1 cellular context compared by ENCODE assay signal in genomic region chr18:79523738-79524180, GRCh38.
TF ChIP-seq lines count a peak whose summit lies in the region.

No MANE protein-coding gene starts in this region.

TF ChIP-seq in GM12878, 131 proteins besides CTCF, POLR2A, EP300 and RAD21 (continued from another document and continues in another):
- no peak for TF ChIP-seq ZNF687 (IDR thresholded peaks at IDR 0.05)
- no peak for TF ChIP-seq SMAD1 (IDR thresholded peaks at IDR 0.05; ENCODE audit: low read depth, partially characterized antibody)
- TF ChIP-seq FOS (IDR thresholded peaks at IDR 0.05; ENCODE audit: borderline replicate concordance, extremely low read depth, insufficient read length) = no peak
- no peak for TF ChIP-seq TARDBP (IDR thresholded peaks at IDR 0.05; ENCODE audit: borderline replicate concordance)
- TF ChIP-seq CEBPZ (IDR thresholded peaks at IDR 0.05; ENCODE audit: low read depth, low read length) = no peak
- TF ChIP-seq PKNOX1 (IDR thresholded peaks at IDR 0.05) = no peak
- no peak for TF ChIP-seq CUX1 (IDR thresholded peaks at IDR 0.05; ENCODE audit: insufficient replicate concordance, low read depth, low read length)
- TF ChIP-seq NKRF (conservative IDR thresholded peaks at IDR 0.05) = no peak
- TF ChIP-seq POU2F2 (IDR thresholded peaks at IDR 0.05; ENCODE audit: borderline replicate concordance, low read depth, low read length) = no peak
- 0 out of 2 replicates have a peak, but pooled peaks have one; percentile 18 for TF ChIP-seq IRF4 (IDR thresholded peaks at IDR 0.05; ENCODE audit: low read depth, low read length)
- TF ChIP-seq PML (IDR thresholded peaks at IDR 0.05; ENCODE audit: low read length) = no peak
- TF ChIP-seq POLR2AphosphoS2 (IDR thresholded peaks at IDR 0.05; ENCODE audit: low read depth, low read length) = no peak
- TF ChIP-seq EGR1 (IDR thresholded peaks at IDR 0.05; ENCODE audit: borderline replicate concordance in 1 of 2, low read depth in 2 of 2, low read length in 2 of 2) = peak in 1 of 2 experiments; percentile 72; a peak in 2 of 3 replicates
- TF ChIP-seq TCF3 (IDR thresholded peaks at IDR 0.05; ENCODE audit: borderline replicate concordance, insufficient read depth, low read depth, low read length) = no peak; the same call in 1 of the 2 replicates
- TF ChIP-seq SUZ12 (IDR thresholded peaks at IDR 0.05; ENCODE audit: unreplicated experiment) = no peak
- no peak for TF ChIP-seq YY1 (IDR thresholded peaks at IDR 0.05; ENCODE audit: low read depth, low read length)
- TF ChIP-seq SIN3A (IDR thresholded peaks at IDR 0.05; ENCODE audit: low read depth, low read length) = no peak
- no peak for TF ChIP-seq ZNF217 (IDR thresholded peaks at IDR 0.05)
- TF ChIP-seq SMARCA5 (IDR thresholded peaks at IDR 0.05) = no peak
- no peak for TF ChIP-seq ZBTB33 (IDR thresholded peaks at IDR 0.05)
- no peak for TF ChIP-seq NR2C1 (IDR thresholded peaks at IDR 0.05)
- TF ChIP-seq IKZF2 (IDR thresholded peaks at IDR 0.05) = peak; percentile 85 to 89; a peak in 3 of 4 replicates
- TF ChIP-seq ATF3 (IDR thresholded peaks at IDR 0.05; ENCODE audit: borderline replicate concordance, extremely low read depth, low read depth, low read length) = no peak
- TF ChIP-seq CHD1 (IDR thresholded peaks at IDR 0.05; ENCODE audit: low read depth, low read length) = 0 out of 2 replicates have a peak, but pooled peaks have one; percentile 63
- no peak for TF ChIP-seq RB1 (IDR thresholded peaks at IDR 0.05; ENCODE audit: borderline replicate concordance)
- 0 out of 2 replicates have a peak, but pooled peaks have one; percentile 15 for TF ChIP-seq MAX (IDR thresholded peaks at IDR 0.05; ENCODE audit: low read depth, low read length)
- TF ChIP-seq SRF (IDR thresholded peaks at IDR 0.05; ENCODE audit: low read depth in 2 of 2, low read length in 2 of 2) = no peak
- TF ChIP-seq PBX3 (IDR thresholded peaks at IDR 0.05; ENCODE audit: insufficient replicate concordance, low read depth, low read length) = no peak
- TF ChIP-seq HDAC2 (IDR thresholded peaks at IDR 0.05) = no peak
- TF ChIP-seq KAT2A (conservative IDR thresholded peaks at IDR 0.05; ENCODE audit: control insufficient read depth, low read depth, low read length) = no peak
- peak; percentile 88 for TF ChIP-seq ATF7 (IDR thresholded peaks at IDR 0.05; ENCODE audit: low read depth)
- TF ChIP-seq ZNF207 (IDR thresholded peaks at IDR 0.05; ENCODE audit: borderline replicate concordance) = peak; percentile 15; the same call in 1 of the 2 replicates
- TF ChIP-seq CBX5 (IDR thresholded peaks at IDR 0.05; ENCODE audit: low read depth) = no peak
- TF ChIP-seq MLLT1 (IDR thresholded peaks at IDR 0.05) = peak; percentile 72
